ENCODE assay signal across 29 cellular contexts in genomic region chr7:121431996-121432395, GRCh38.
"Had no signal": no experiment of that assay in that cellular context is flagged by ENCODE, and none has a peak within 500 bp of the region (broad histone marks: within the 10 kb centered on the region; RNA-seq: fewer than 3 reads in every experiment).

No MANE protein-coding gene starts in this region.

- H3K4me1 ChIP-seq: left lung, lower lobe of right lung, right atrium auricular region, right lobe of liver, tibial nerve, uterus had no signal

- H3K4me3 ChIP-seq: left lung, lower lobe of right lung, neural progenitor cell, right atrium auricular region, right lobe of liver, smooth muscle cell, tibial nerve, uterus had no signal

- DNase-seq: hypothalamus; immature natural killer cell; kidney; left colon; left lung; lower lobe of right lung; mammary epithelial cell; mesenchymal stem cell; naive B cell; natural killer cell; nephron progenitor cell; occipital lobe; right lobe of liver; stimulated activated CD4-positive, alpha-beta T cell treated with anti-CD3 and anti-CD28 coated beads, Interleukin-1b, Interleukin-23, amount 100 ng/mL, for 48 hours; stimulated activated CD4-positive, alpha-beta T cell treated with anti-CD3 and anti-CD28 coated beads, Interleukin-2, amount 100 ng/mL, for 48 hours; stimulated activated CD4-positive, alpha-beta T cell treated with anti-CD3 and anti-CD28 coated beads, Interleukin-4, amount 100 ng/mL, for 4 hours; stimulated activated CD8-positive, alpha-beta memory T cell treated with anti-CD3 and anti-CD28 coated beads, Interleukin-4, amount 100 ng/mL, for 48 hours; stimulated activated naive B cell treated with anti-CD40 and anti-IgM and Interleukin-4, amounts not matched to agents 10 μg/mL and 1 μg/mL and 100 μg/mL, for 72 hours; stimulated activated naive CD8-positive, alpha-beta T cell treated with anti-CD3 and anti-CD28 coated beads, Interleukin-15, amount 100 ng/mL, for 72 hours; substantia nigra; uterus had no signal

- H3K9me3 ChIP-seq: left lung, lower lobe of right lung, neutrophil, right atrium auricular region, right lobe of liver, tibial nerve, uterus had no signal

- H3K4me1 Mint-ChIP-seq: immature natural killer cell; natural killer cell; stimulated activated naive CD8-positive, alpha-beta T cell treated with anti-CD3 and anti-CD28 coated beads, Interleukin-15, amount 100 ng/mL, for 72 hours had no signal

- H3K27ac ChIP-seq: left lung, lower lobe of right lung, neural progenitor cell, neutrophil, right atrium auricular region, right lobe of liver, tibial nerve, uterus had no signal

- H3K27me3 Mint-ChIP-seq: naive B cell; progenitor cell of endocrine pancreas; stimulated activated naive B cell treated with anti-CD40 and anti-IgM and Interleukin-4, amounts not matched to agents 10 μg/mL and 1 μg/mL and 100 μg/mL, for 72 hours; stimulated activated naive CD8-positive, alpha-beta T cell treated with anti-CD3 and anti-CD28 coated beads, Interleukin-15, amount 100 ng/mL, for 72 hours; type B pancreatic cell had no signal

- H3K27ac Mint-ChIP-seq: immature natural killer cell; natural killer cell; neural progenitor cell; progenitor cell of endocrine pancreas; stimulated activated naive B cell treated with anti-CD40 and anti-IgM and Interleukin-4, amounts not matched to agents 10 μg/mL and 1 μg/mL and 100 μg/mL, for 72 hours; type B pancreatic cell had no signal

- ATAC-seq: left colon; left lung; lower lobe of right lung; natural killer cell; right lobe of liver; stimulated activated naive B cell treated with anti-CD40 and anti-IgM and Interleukin-4, amounts not matched to agents 10 μg/mL and 1 μg/mL and 100 μg/mL, for 72 hours; stimulated activated naive CD8-positive, alpha-beta T cell treated with anti-CD3 and anti-CD28 coated beads, Interleukin-15, amount 100 ng/mL, for 72 hours had no signal

- H3K36me3 ChIP-seq: left lung, lower lobe of right lung, neural progenitor cell, neutrophil, right atrium auricular region, right lobe of liver, tibial nerve, uterus had no signal

- H3K4me3 Mint-ChIP-seq: immature natural killer cell; natural killer cell; nephron progenitor cell; neural progenitor cell; stimulated activated naive B cell treated with anti-CD40 and anti-IgM and Interleukin-4, amounts not matched to agents 10 μg/mL and 1 μg/mL and 100 μg/mL, for 72 hours; stimulated activated naive CD8-positive, alpha-beta T cell treated with anti-CD3 and anti-CD28 coated beads, Interleukin-15, amount 100 ng/mL, for 72 hours; type B pancreatic cell had no signal

- H3K27me3 ChIP-seq: left lung, neural progenitor cell, neutrophil, right atrium auricular region, right lobe of liver, tibial nerve, uterus had no signal

- H3K9me3 Mint-ChIP-seq: immature natural killer cell; natural killer cell; nephron progenitor cell; neural progenitor cell; stimulated activated naive CD8-positive, alpha-beta T cell treated with anti-CD3 and anti-CD28 coated beads, Interleukin-15, amount 100 ng/mL, for 72 hours had no signal

- H3K36me3 Mint-ChIP-seq: natural killer cell, neural progenitor cell, type B pancreatic cell had no signal

- FAIRE-seq: islet of Langerhans, kidney had no signal
